In genomic region chr20:44997171-44997570, GRCh38 we compare ENCODE assay signal across 18 cellular contexts. TPM values are rescaled to one million over a fixed set of nuclear protein-coding genes. Genes with fewer than 3 reads are reported as not detected.
DNase-seq lines count a peak whose midpoint lies in the region; ATAC-seq and TF ChIP-seq lines count a peak whose summit lies in the region.
"Had no signal": no experiment of that assay in that cellular context is flagged by ENCODE, and none has a peak within 500 bp of the region (broad histone marks: within the 10 kb centered on the region; RNA-seq: fewer than 3 reads in every experiment).

No MANE protein-coding gene starts in this region.

- no peak for DNase-seq in CD4-positive, alpha-beta T cell
- DNase-seq in activated T-helper 1 cell treated with anti-CD3 and anti-CD28 coated beads, Interleukin-12 subunit alpha, Interleukin-12 subunit beta, Interleukin-2, Interleukin-4 antibody, amounts not matched to agents 30 ng/mL and 10 ng/mL and 1 ng/mL, durations not matched to agents 14 hours and 24 hours and 36 hours (ENCODE audit: low spot score) = no peak
- no peak for DNase-seq in naive thymus-derived CD8-positive, alpha-beta T cell
- DNase-seq in NK-92 (lab: John Stamatoyannopoulos, UW; ENCODE audit: unreplicated experiment) = no peak
- no peak for DNase-seq in GDM1 (lab: John Stamatoyannopoulos, UW)
- DNase-seq: activated CD4-positive, CD25-positive, alpha-beta regulatory T cell; activated gamma-delta T cell treated with Interleukin-2 at 50 U/mL for 16 hours; cerebellar nuclear complex; DND-41; NCI-H1417; NCI-H524; RPMI8226; SK-N-SH; stimulated activated naive CD4-positive, alpha-beta T cell; tibial artery had no signal

- intact Hi-C loops in CD4-positive, alpha-beta T cell (cut with DNase I, micrococcal nuclease) = no loop called here
- intact Hi-C loops in activated T-helper 1 cell treated with anti-CD3 and anti-CD28 coated beads, Interleukin-12 subunit alpha, Interleukin-12 subunit beta, Interleukin-2, Interleukin-4 antibody, amounts not matched to agents 30 ng/mL and 10 ng/mL and 1 ng/mL, durations not matched to agents 14 hours and 24 hours and 36 hours (cut with micrococcal nuclease) = no loop called here

- H3K4me3 Mint-ChIP-seq in CD4-positive, alpha-beta T cell = peak overlapping the region; percentile 4
- no peak overlapping the region for H3K4me3 Mint-ChIP-seq in activated T-helper 1 cell treated with anti-CD3 and anti-CD28 coated beads, Interleukin-12 subunit alpha, Interleukin-12 subunit beta, Interleukin-2, Interleukin-4 antibody, amounts not matched to agents 30 ng/mL and 10 ng/mL and 1 ng/mL, durations not matched to agents 14 hours and 24 hours and 36 hours
- H3K4me3 Mint-ChIP-seq in naive thymus-derived CD8-positive, alpha-beta T cell = peak overlapping the region in 1 of 10 donors; percentile 26

- peaks cover 8% of the 10 kb centered on the region; the same call in 1 of the 2 replicates for H4K20me1 ChIP-seq in DOHH2 (ENCODE audit: control insufficient read depth, insufficient read depth, low read depth, low read length)

- H3K27me3 ChIP-seq in CD4-positive, alpha-beta T cell (ENCODE audit: control insufficient read depth, insufficient read depth, low read length) = no peaks in the 10 kb centered on the region
- no peaks in the 10 kb centered on the region for H3K27me3 ChIP-seq in DOHH2 (ENCODE audit: control insufficient read depth, low read length)
- H3K27me3 ChIP-seq: tibial artery had no signal

- H3K36me3 ChIP-seq in DOHH2 (ENCODE audit: control insufficient read depth, low read length) = peaks cover 94% of the 10 kb centered on the region

- ATAC-seq in CD4-positive, alpha-beta T cell (ENCODE audit: poor library complexity) = no peak
- ATAC-seq in naive thymus-derived CD8-positive, alpha-beta T cell = no peak
- no peak for ATAC-seq in GM21447 (IDR thresholded peaks at IDR 0.05; ENCODE audit: unreplicated experiment)
- ATAC-seq: HCT116 had no signal

- H3K27ac ChIP-seq in CD4-positive, alpha-beta T cell (ENCODE audit: low read depth, low read length) = no peak overlapping the region
- H3K27ac ChIP-seq in DOHH2 (ENCODE audit: low read depth, low read length) = peak overlapping the region; percentile 41; the same call in 1 of the 2 replicates
- H3K27ac ChIP-seq: tibial artery had no signal

- H3K4me1 Mint-ChIP-seq in CD4-positive, alpha-beta T cell (ENCODE audit: low read depth) = peaks cover 88% of the 10 kb centered on the region
- peaks cover 52% of the 10 kb centered on the region for H3K4me1 Mint-ChIP-seq in activated T-helper 1 cell treated with anti-CD3 and anti-CD28 coated beads, Interleukin-12 subunit alpha, Interleukin-12 subunit beta, Interleukin-2, Interleukin-4 antibody, amounts not matched to agents 30 ng/mL and 10 ng/mL and 1 ng/mL, durations not matched to agents 14 hours and 24 hours and 36 hours (ENCODE audit: low read depth)
- peaks cover 32 to 76% (median 67%) of the 10 kb centered on the region in 4 donors for H3K4me1 Mint-ChIP-seq in naive thymus-derived CD8-positive, alpha-beta T cell

- no peaks in the 10 kb centered on the region for H3K9me3 Mint-ChIP-seq in CD4-positive, alpha-beta T cell
- H3K9me3 Mint-ChIP-seq in activated T-helper 1 cell treated with anti-CD3 and anti-CD28 coated beads, Interleukin-12 subunit alpha, Interleukin-12 subunit beta, Interleukin-2, Interleukin-4 antibody, amounts not matched to agents 30 ng/mL and 10 ng/mL and 1 ng/mL, durations not matched to agents 14 hours and 24 hours and 36 hours = no peaks in the 10 kb centered on the region
- H3K9me3 Mint-ChIP-seq in naive thymus-derived CD8-positive, alpha-beta T cell = no peaks in the 10 kb centered on the region

- H3K4me1 ChIP-seq in DOHH2 (ENCODE audit: control insufficient read depth, low read length) = peaks cover 35% of the 10 kb centered on the region

- H3K9me2 ChIP-seq in DOHH2 (replicated peaks; ENCODE audit: control insufficient read depth, low read length) = no peaks in the 10 kb centered on the region
- H3K9me2 ChIP-seq: SK-N-SH had no signal

- no peaks in the 10 kb centered on the region for H3K9me3 ChIP-seq in CD4-positive, alpha-beta T cell (ENCODE audit: control insufficient read depth, low read length)
- no peaks in the 10 kb centered on the region for H3K9me3 ChIP-seq in DOHH2 (ENCODE audit: control insufficient read depth, insufficient read depth, low read length)
- H3K9me3 ChIP-seq: SK-N-SH, tibial artery had no signal

- CTCF ChIA-PET in CD4-positive, alpha-beta T cell (lab: Charles Lee) = interaction anchor here (1.0 to 2.7 kb wide), 4 partner anchors 14 to 48 kb away, joined by 4 to 12 read pairs (median 6); partner anchors contain the start of gene TOMM34

- peaks cover 52% of the 10 kb centered on the region for H3K79me2 ChIP-seq in DOHH2 (ENCODE audit: control insufficient read depth, low read length)

- peak overlapping the region; percentile 43 for H3K4me2 ChIP-seq in DOHH2 (ENCODE audit: low read length)
- H3K4me2 ChIP-seq: SK-N-SH had no signal

- no peak for TF ChIP-seq CTCF in CD4-positive, alpha-beta T cell (IDR thresholded peaks at IDR 0.05)
- TF ChIP-seq CTCF in DOHH2 (IDR thresholded peaks at IDR 0.05; ENCODE audit: low read depth, low read length, poor library complexity, severe bottlenecking) = no peak

- H3K36me3 Mint-ChIP-seq in CD4-positive, alpha-beta T cell (ENCODE audit: low read depth) = peaks cover 94% of the 10 kb centered on the region
- peaks cover 71% of the 10 kb centered on the region for H3K36me3 Mint-ChIP-seq in activated T-helper 1 cell treated with anti-CD3 and anti-CD28 coated beads, Interleukin-12 subunit alpha, Interleukin-12 subunit beta, Interleukin-2, Interleukin-4 antibody, amounts not matched to agents 30 ng/mL and 10 ng/mL and 1 ng/mL, durations not matched to agents 14 hours and 24 hours and 36 hours (ENCODE audit: low read depth)
- peaks cover 6 to 89% (median 33%) of the 10 kb centered on the region in 3 donors for H3K36me3 Mint-ChIP-seq in naive thymus-derived CD8-positive, alpha-beta T cell

- H3K4me3 ChIP-seq in DOHH2 (ENCODE audit: low read length) = 0 out of 2 replicates have a peak overlapping the region, but pooled peaks have one; percentile 23
- H3K4me3 ChIP-seq: tibial artery had no signal

- peaks cover 6% of the 10 kb centered on the region; the same call in 1 of the 2 replicates for H3F3A ChIP-seq in DOHH2 (ENCODE audit: control insufficient read depth, insufficient read depth)

- H3K27me3 Mint-ChIP-seq in CD4-positive, alpha-beta T cell = no peaks in the 10 kb centered on the region
- H3K27me3 Mint-ChIP-seq in activated T-helper 1 cell treated with anti-CD3 and anti-CD28 coated beads, Interleukin-12 subunit alpha, Interleukin-12 subunit beta, Interleukin-2, Interleukin-4 antibody, amounts not matched to agents 30 ng/mL and 10 ng/mL and 1 ng/mL, durations not matched to agents 14 hours and 24 hours and 36 hours (ENCODE audit: insufficient read depth) = no peaks in the 10 kb centered on the region
- no peaks in the 10 kb centered on the region for H3K27me3 Mint-ChIP-seq in naive thymus-derived CD8-positive, alpha-beta T cell

- H3K27ac Mint-ChIP-seq in CD4-positive, alpha-beta T cell = peak overlapping the region; percentile 1
- peak overlapping the region; percentile 45 for H3K27ac Mint-ChIP-seq in activated T-helper 1 cell treated with anti-CD3 and anti-CD28 coated beads, Interleukin-12 subunit alpha, Interleukin-12 subunit beta, Interleukin-2, Interleukin-4 antibody, amounts not matched to agents 30 ng/mL and 10 ng/mL and 1 ng/mL, durations not matched to agents 14 hours and 24 hours and 36 hours
- H3K27ac Mint-ChIP-seq in naive thymus-derived CD8-positive, alpha-beta T cell = peak overlapping the region in 9 of 10 donors; percentile 49 to 85 (median 82)

- POLR2A ChIA-PET in CD4-positive, alpha-beta T cell (lab: Charles Lee) = interaction anchor here (0.8 to 2.7 kb wide), 4 partner anchors 9 to 30 kb away, joined by 3 to 12 read pairs (median 4); partner anchors contain the start of gene STK4
- POLR2A ChIA-PET in naive thymus-derived CD8-positive, alpha-beta T cell (lab: Charles Lee) = interaction anchor here (1.0 to 1.5 kb wide), 2 partner anchors 10 to 22 kb away, joined by 3 read pairs; no protein-coding TSS in a partner anchor

RNA-seq across cellular contexts. Expression of gene STK4, which starts 30.9 kb away (rescaled TPM):
- total RNA-seq in CD4-positive, alpha-beta T cell = 100 to 1,000 TPM; 265 to 277 TPM
- total RNA-seq in activated T-helper 1 cell treated with anti-CD3 and anti-CD28 coated beads, Interleukin-12 subunit alpha, Interleukin-12 subunit beta, Interleukin-2, Interleukin-4 antibody, amounts not matched to agents 30 ng/mL and 10 ng/mL and 1 ng/mL, durations not matched to agents 14 hours and 24 hours and 36 hours = 149 and 155 TPM in 2 replicates
- total RNA-seq in naive thymus-derived CD8-positive, alpha-beta T cell = 100 to 1,000 TPM; 342 to 354 TPM
- 100 to 1,000 TPM; 178 to 192 (median 188) TPM for polyA plus RNA-seq in naive thymus-derived CD8-positive, alpha-beta T cell

RNA-seq across cellular contexts. Expression of gene TOMM34, which starts 37.0 kb away (rescaled TPM):
- total RNA-seq in CD4-positive, alpha-beta T cell = 1 to 10 TPM; 5.6 to 5.9 TPM
- 53.0 and 55.4 TPM in 2 replicates for total RNA-seq in activated T-helper 1 cell treated with anti-CD3 and anti-CD28 coated beads, Interleukin-12 subunit alpha, Interleukin-12 subunit beta, Interleukin-2, Interleukin-4 antibody, amounts not matched to agents 30 ng/mL and 10 ng/mL and 1 ng/mL, durations not matched to agents 14 hours and 24 hours and 36 hours
- total RNA-seq in naive thymus-derived CD8-positive, alpha-beta T cell = 10 to 100 TPM in 1 of 2 experiments, 1 to 10 TPM in 1; 9.3 to 11.0 TPM
- polyA plus RNA-seq in naive thymus-derived CD8-positive, alpha-beta T cell = 10 to 100 TPM; 12.7 to 27.2 (median 14.5) TPM

Comparison
In these comparisons a context has a peak if more than half of its experiments do, and no peak if none do; other contexts are left out.
1. H3K27ac Mint-ChIP-seq: peak in every context shown above with its lines; median percentile 82 in naive thymus-derived CD8-positive, alpha-beta T cell; 45 in activated T-helper 1 cell treated with anti-CD3 and anti-CD28 coated beads, Interleukin-12 subunit alpha, Interleukin-12 subunit beta, Interleukin-2, Interleukin-4 antibody, amounts not matched to agents 30 ng/mL and 10 ng/mL and 1 ng/mL, durations not matched to agents 14 hours and 24 hours and 36 hours; 1 in CD4-positive, alpha-beta T cell.